ENCODE assay signal across 1 cellular context in the genomic region with DNA sequence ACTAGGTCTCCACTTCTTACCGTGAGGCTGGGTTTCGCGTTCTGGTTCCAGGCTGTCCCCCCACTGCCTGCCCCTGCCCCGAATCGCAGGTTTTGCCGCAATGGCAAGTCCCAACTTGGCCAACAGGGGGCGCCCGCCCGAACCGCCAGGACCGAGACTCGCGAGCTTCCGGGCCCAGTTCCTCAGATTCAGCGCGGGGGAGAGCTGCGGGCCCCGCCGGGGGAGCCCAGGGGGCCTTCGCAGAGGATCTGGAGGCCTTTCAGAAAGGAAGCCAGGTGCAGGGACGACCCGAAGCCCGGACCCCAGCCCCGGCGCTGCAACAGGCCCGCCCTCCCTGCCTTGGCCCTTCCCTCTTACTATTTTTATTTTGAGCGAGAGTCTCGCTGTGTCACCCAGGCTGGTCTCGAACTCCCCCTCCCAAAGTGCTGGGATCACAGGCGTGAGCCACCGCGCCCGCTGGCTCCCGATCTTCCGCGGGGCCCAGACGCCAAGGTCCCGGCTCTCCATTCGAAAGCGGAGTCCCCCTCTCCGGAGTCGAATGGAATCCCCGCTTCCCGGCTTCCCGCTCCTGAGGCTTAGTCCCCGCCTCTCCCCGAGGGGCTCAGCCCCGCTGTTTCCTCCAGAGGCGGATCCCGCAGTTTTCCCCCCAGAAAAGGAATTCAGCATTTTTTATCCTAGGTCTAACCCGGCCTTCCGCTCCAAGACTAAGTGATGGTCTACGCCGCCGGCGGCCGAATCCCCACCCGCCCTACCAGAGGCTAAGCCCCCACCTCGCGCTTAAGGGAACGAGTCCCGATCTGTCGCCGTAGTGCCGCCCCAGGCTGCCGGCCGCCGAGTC.
TF ChIP-seq lines count a peak whose summit lies in the region.

No MANE protein-coding gene starts in this region.

TF ChIP-seq in HepG2, 621 proteins besides CTCF, POLR2A, EP300 and RAD21 (continued from another document and continues in another):
- TF ChIP-seq, protein P1, sequence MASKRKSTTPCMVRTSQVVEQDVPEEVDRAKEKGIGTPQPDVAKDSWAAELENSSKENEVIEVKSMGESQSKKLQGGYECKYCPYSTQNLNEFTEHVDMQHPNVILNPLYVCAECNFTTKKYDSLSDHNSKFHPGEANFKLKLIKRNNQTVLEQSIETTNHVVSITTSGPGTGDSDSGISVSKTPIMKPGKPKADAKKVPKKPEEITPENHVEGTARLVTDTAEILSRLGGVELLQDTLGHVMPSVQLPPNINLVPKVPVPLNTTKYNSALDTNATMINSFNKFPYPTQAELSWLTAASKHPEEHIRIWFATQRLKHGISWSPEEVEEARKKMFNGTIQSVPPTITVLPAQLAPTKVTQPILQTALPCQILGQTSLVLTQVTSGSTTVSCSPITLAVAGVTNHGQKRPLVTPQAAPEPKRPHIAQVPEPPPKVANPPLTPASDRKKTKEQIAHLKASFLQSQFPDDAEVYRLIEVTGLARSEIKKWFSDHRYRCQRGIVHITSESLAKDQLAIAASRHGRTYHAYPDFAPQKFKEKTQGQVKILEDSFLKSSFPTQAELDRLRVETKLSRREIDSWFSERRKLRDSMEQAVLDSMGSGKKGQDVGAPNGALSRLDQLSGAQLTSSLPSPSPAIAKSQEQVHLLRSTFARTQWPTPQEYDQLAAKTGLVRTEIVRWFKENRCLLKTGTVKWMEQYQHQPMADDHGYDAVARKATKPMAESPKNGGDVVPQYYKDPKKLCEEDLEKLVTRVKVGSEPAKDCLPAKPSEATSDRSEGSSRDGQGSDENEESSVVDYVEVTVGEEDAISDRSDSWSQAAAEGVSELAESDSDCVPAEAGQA (IDR thresholded peaks at IDR 0.05; ENCODE audit: low read depth): 0 out of 2 replicates have a peak, but pooled peaks have one; percentile 26
- TF ChIP-seq, protein P1 (CRISPR knock-in tag; IDR thresholded peaks at IDR 0.05; ENCODE audit: borderline replicate concordance): no peak
- TF ChIP-seq ZNF564 (CRISPR knock-in tag; IDR thresholded peaks at IDR 0.05) (peak; percentile 45; the same call in 1 of the 2 replicates), ZNF749 (CRISPR knock-in tag; IDR thresholded peaks at IDR 0.05; ENCODE audit: borderline replicate concordance) (no peak), GFI1 (CRISPR knock-in tag; IDR thresholded peaks at IDR 0.05; ENCODE audit: borderline replicate concordance) (0 out of 2 replicates have a peak, but pooled peaks have one; percentile 51), PHF20 (CRISPR knock-in tag; IDR thresholded peaks at IDR 0.05) (peak; percentile 69), PPARG (CRISPR knock-in tag; conservative IDR thresholded peaks at IDR 0.05) (no peak), ZNF484 (CRISPR knock-in tag; IDR thresholded peaks at IDR 0.05; ENCODE audit: borderline replicate concordance, low read depth) (no peak), GATAD1 (CRISPR knock-in tag; IDR thresholded peaks at IDR 0.05) (no peak), KAT7 (CRISPR knock-in tag; IDR thresholded peaks at IDR 0.05; ENCODE audit: borderline replicate concordance) (peak; percentile 66; the same call in 1 of the 2 replicates), SMAD3 (CRISPR knock-in tag; IDR thresholded peaks at IDR 0.05) (no peak), ZNF841 (CRISPR knock-in tag; IDR thresholded peaks at IDR 0.05; ENCODE audit: borderline replicate concordance) (no peak), FOXK2 (IDR thresholded peaks at IDR 0.05) (no peak), ZNF430 (CRISPR knock-in tag; IDR thresholded peaks at IDR 0.05) (peak; percentile 48; the same call in 1 of the 2 replicates), PREB (CRISPR knock-in tag; IDR thresholded peaks at IDR 0.05) (no peak), ZNF614 (CRISPR knock-in tag; IDR thresholded peaks at IDR 0.05; ENCODE audit: borderline replicate concordance) (peak; percentile 75; the same call in 1 of the 2 replicates), CCDC6 (CRISPR knock-in tag; IDR thresholded peaks at IDR 0.05) (no peak), SP4 (CRISPR knock-in tag; IDR thresholded peaks at IDR 0.05) (peak; percentile 61; the same call in 1 of the 2 replicates), THAP7 (CRISPR knock-in tag; IDR thresholded peaks at IDR 0.05) (no peak; the same call in 1 of the 2 replicates), ZNF615 (CRISPR knock-in tag; IDR thresholded peaks at IDR 0.05; ENCODE audit: borderline replicate concordance) (no peak; the same call in 1 of the 2 replicates), PAWR (CRISPR knock-in tag; IDR thresholded peaks at IDR 0.05; ENCODE audit: borderline replicate concordance) (0 out of 2 replicates have a peak, but pooled peaks have one; percentile 92), TRIM24 (CRISPR knock-in tag; IDR thresholded peaks at IDR 0.05) (no peak), PRDM15 (CRISPR knock-in tag; IDR thresholded peaks at IDR 0.05) (no peak), CHD2 (IDR thresholded peaks at IDR 0.05; ENCODE audit: low read depth, low read length) (peak; percentile 76; the same call in 1 of the 2 replicates), ARHGAP35 (CRISPR knock-in tag; IDR thresholded peaks at IDR 0.05; ENCODE audit: borderline replicate concordance) (no peak), GPN1 (CRISPR knock-in tag; IDR thresholded peaks at IDR 0.05; ENCODE audit: borderline replicate concordance) (no peak), ZNF256 (CRISPR knock-in tag; conservative IDR thresholded peaks at IDR 0.05) (no peak)
- TF ChIP-seq, protein P2, sequence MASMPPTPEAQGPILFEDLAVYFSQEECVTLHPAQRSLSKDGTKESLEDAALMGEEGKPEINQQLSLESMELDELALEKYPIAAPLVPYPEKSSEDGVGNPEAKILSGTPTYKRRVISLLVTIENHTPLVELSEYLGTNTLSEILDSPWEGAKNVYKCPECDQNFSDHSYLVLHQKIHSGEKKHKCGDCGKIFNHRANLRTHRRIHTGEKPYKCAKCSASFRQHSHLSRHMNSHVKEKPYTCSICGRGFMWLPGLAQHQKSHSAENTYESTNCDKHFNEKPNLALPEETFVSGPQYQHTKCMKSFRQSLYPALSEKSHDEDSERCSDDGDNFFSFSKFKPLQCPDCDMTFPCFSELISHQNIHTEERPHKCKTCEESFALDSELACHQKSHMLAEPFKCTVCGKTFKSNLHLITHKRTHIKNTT (CRISPR knock-in tag; IDR thresholded peaks at IDR 0.05): no peak
- TF ChIP-seq, protein P3, sequence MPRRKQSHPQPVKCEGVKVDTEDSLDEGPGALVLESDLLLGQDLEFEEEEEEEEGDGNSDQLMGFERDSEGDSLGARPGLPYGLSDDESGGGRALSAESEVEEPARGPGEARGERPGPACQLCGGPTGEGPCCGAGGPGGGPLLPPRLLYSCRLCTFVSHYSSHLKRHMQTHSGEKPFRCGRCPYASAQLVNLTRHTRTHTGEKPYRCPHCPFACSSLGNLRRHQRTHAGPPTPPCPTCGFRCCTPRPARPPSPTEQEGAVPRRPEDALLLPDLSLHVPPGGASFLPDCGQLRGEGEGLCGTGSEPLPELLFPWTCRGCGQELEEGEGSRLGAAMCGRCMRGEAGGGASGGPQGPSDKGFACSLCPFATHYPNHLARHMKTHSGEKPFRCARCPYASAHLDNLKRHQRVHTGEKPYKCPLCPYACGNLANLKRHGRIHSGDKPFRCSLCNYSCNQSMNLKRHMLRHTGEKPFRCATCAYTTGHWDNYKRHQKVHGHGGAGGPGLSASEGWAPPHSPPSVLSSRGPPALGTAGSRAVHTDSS (CRISPR knock-in tag; conservative IDR thresholded peaks at IDR 0.05): no peak
- TF ChIP-seq, protein P4, sequence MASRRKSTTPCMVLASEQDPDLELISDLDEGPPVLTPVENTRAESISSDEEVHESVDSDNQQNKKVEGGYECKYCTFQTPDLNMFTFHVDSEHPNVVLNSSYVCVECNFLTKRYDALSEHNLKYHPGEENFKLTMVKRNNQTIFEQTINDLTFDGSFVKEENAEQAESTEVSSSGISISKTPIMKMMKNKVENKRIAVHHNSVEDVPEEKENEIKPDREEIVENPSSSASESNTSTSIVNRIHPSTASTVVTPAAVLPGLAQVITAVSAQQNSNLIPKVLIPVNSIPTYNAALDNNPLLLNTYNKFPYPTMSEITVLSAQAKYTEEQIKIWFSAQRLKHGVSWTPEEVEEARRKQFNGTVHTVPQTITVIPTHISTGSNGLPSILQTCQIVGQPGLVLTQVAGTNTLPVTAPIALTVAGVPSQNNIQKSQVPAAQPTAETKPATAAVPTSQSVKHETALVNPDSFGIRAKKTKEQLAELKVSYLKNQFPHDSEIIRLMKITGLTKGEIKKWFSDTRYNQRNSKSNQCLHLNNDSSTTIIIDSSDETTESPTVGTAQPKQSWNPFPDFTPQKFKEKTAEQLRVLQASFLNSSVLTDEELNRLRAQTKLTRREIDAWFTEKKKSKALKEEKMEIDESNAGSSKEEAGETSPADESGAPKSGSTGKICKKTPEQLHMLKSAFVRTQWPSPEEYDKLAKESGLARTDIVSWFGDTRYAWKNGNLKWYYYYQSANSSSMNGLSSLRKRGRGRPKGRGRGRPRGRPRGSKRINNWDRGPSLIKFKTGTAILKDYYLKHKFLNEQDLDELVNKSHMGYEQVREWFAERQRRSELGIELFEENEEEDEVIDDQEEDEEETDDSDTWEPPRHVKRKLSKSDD (CRISPR knock-in tag; IDR thresholded peaks at IDR 0.05; ENCODE audit: low read depth): no peak
- TF ChIP-seq, protein P5, sequence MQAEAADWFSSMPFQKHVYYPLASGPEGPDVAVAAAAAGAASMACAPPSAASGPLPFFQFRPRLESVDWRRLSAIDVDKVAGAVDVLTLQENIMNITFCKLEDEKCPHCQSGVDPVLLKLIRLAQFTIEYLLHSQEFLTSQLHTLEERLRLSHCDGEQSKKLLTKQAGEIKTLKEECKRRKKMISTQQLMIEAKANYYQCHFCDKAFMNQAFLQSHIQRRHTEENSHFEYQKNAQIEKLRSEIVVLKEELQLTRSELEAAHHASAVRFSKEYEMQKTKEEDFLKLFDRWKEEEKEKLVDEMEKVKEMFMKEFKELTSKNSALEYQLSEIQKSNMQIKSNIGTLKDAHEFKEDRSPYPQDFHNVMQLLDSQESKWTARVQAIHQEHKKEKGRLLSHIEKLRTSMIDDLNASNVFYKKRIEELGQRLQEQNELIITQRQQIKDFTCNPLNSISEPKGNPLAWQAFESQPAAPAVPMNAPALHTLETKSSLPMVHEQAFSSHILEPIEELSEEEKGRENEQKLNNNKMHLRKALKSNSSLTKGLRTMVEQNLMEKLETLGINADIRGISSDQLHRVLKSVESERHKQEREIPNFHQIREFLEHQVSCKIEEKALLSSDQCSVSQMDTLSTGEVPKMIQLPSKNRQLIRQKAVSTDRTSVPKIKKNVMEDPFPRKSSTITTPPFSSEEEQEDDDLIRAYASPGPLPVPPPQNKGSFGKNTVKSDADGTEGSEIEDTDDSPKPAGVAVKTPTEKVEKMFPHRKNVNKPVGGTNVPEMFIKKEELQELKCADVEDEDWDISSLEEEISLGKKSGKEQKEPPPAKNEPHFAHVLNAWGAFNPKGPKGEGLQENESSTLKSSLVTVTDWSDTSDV (CRISPR knock-in tag; IDR thresholded peaks at IDR 0.05): peak; percentile 87; the same call in 1 of the 2 replicates
- TF ChIP-seq, protein P6, sequence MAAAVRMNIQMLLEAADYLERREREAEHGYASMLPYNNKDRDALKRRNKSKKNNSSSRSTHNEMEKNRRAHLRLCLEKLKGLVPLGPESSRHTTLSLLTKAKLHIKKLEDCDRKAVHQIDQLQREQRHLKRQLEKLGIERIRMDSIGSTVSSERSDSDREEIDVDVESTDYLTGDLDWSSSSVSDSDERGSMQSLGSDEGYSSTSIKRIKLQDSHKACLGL (CRISPR knock-in tag; IDR thresholded peaks at IDR 0.05): 0 out of 2 replicates have a peak, but pooled peaks have one; percentile 45
